ENCODE assay signal across 12 cellular contexts in genomic region chr7:66206909-66207240, GRCh38. TPM values are rescaled to one million over a fixed set of nuclear protein-coding genes. Genes with fewer than 3 reads are reported as not detected.
DNase-seq lines count a peak whose midpoint lies in the region; ATAC-seq lines count a peak whose summit lies in the region.
"Had no signal": no experiment of that assay in that cellular context is flagged by ENCODE, and none has a peak within 500 bp of the region (broad histone marks: within the 10 kb centered on the region; RNA-seq: fewer than 3 reads in every experiment).

No MANE protein-coding gene starts in this region.

- peaks cover 39% of the 10 kb centered on the region for H3K27me3 Mint-ChIP-seq in activated T-helper 2 cell treated with anti-CD3 and anti-CD28 coated beads, Interferon-gamma antibody, Interleukin-2, Interleukin-4, amounts not matched to agents 10 μg/mL and 5 μg/mL and 100 μg/mL, durations not matched to agents 14 hours and 24 hours and 36 hours (ENCODE audit: low read depth)
- H3K27me3 Mint-ChIP-seq in immature natural killer cell (ENCODE audit: low read depth in 3 of 3): peaks cover 5 to 13% (median 11%) of the 10 kb centered on the region in 3 donors

- H3K4me3 ChIP-seq in skeletal muscle satellite cell (ENCODE audit: low read length): peak overlapping the region; percentile 96

- DNase-seq in activated T-helper 2 cell treated with anti-CD3 and anti-CD28 coated beads, Interferon-gamma antibody, Interleukin-2, Interleukin-4, amounts not matched to agents 10 μg/mL and 5 μg/mL and 100 μg/mL, durations not matched to agents 14 hours and 24 hours and 36 hours (ENCODE audit: low spot score): no peak
- DNase-seq in immature natural killer cell: no peak
- no peak for DNase-seq in stimulated activated effector memory CD8-positive, alpha-beta T cell treated with anti-CD3 and anti-CD28 coated beads, Interleukin-12 subunit alpha, Interleukin-12 subunit beta, amount 100 ng/mL, for 72 hours (ENCODE audit: low spot score in 2 of 2)
- DNase-seq: NCI-H1436; SHP77; stimulated activated naive CD4-positive, alpha-beta T cell treated with Interleukin-2 at 50 U/mL for 16 hours had no signal

- H3K4me2 ChIP-seq in skeletal muscle satellite cell (ENCODE audit: low read length): peak overlapping the region; percentile 94

- no peak for ATAC-seq in GM18498 (IDR thresholded peaks at IDR 0.05; ENCODE audit: unreplicated experiment)
- ATAC-seq in HG02798 (IDR thresholded peaks at IDR 0.05; ENCODE audit: poor library complexity, unreplicated experiment): no peak
- ATAC-seq in stimulated activated effector memory CD8-positive, alpha-beta T cell treated with anti-CD3 and anti-CD28 coated beads, Interleukin-12 subunit alpha, Interleukin-12 subunit beta, amount 100 ng/mL, for 72 hours: no peak
- ATAC-seq in HG03342 (IDR thresholded peaks at IDR 0.05; ENCODE audit: unreplicated experiment): no peak

- peak overlapping the region; percentile 94; the same call in 1 of the 2 replicates for H3K9ac ChIP-seq in ES-I3 (ENCODE audit: low read depth, low read length)
- H3K9ac ChIP-seq in skeletal muscle satellite cell (ENCODE audit: low read depth, low read length): peak overlapping the region; percentile 89

- H3K9me3 Mint-ChIP-seq in activated T-helper 2 cell treated with anti-CD3 and anti-CD28 coated beads, Interferon-gamma antibody, Interleukin-2, Interleukin-4, amounts not matched to agents 10 μg/mL and 5 μg/mL and 100 μg/mL, durations not matched to agents 14 hours and 24 hours and 36 hours: no peaks in the 10 kb centered on the region
- H3K9me3 Mint-ChIP-seq in immature natural killer cell: no peaks in the 10 kb centered on the region
- no peaks in the 10 kb centered on the region for H3K9me3 Mint-ChIP-seq in stimulated activated effector memory CD8-positive, alpha-beta T cell treated with anti-CD3 and anti-CD28 coated beads, Interleukin-12 subunit alpha, Interleukin-12 subunit beta, amount 100 ng/mL, for 72 hours

- H3K27me3 ChIP-seq in skeletal muscle satellite cell (ENCODE audit: control insufficient read depth, insufficient read depth, low read length): peaks cover 5% of the 10 kb centered on the region

- no peak overlapping the region for H3K27ac Mint-ChIP-seq in activated T-helper 2 cell treated with anti-CD3 and anti-CD28 coated beads, Interferon-gamma antibody, Interleukin-2, Interleukin-4, amounts not matched to agents 10 μg/mL and 5 μg/mL and 100 μg/mL, durations not matched to agents 14 hours and 24 hours and 36 hours
- peak overlapping the region in 3 of 6 donors; percentile 15 to 88 (median 22) for H3K27ac Mint-ChIP-seq in immature natural killer cell
- no peak overlapping the region for H3K27ac Mint-ChIP-seq in stimulated activated effector memory CD8-positive, alpha-beta T cell treated with anti-CD3 and anti-CD28 coated beads, Interleukin-12 subunit alpha, Interleukin-12 subunit beta, amount 100 ng/mL, for 72 hours

- H3K9me3 ChIP-seq in ES-I3 (ENCODE audit: control insufficient read depth, insufficient read depth, low read length) (no peaks in the 10 kb centered on the region), skeletal muscle satellite cell (replicated peaks; ENCODE audit: low read length) (no peaks in the 10 kb centered on the region)
- H3K9me3 ChIP-seq: prostate gland had no signal

- H3K4me1 ChIP-seq in ES-I3 (ENCODE audit: insufficient read depth, low read length) (peaks cover 8% of the 10 kb centered on the region; the same call in 1 of the 2 replicates), skeletal muscle satellite cell (ENCODE audit: control insufficient read depth, insufficient read depth, low read length) (peaks cover 26% of the 10 kb centered on the region)
- H3K4me1 ChIP-seq: prostate gland had no signal

- H3K4me1 Mint-ChIP-seq in activated T-helper 2 cell treated with anti-CD3 and anti-CD28 coated beads, Interferon-gamma antibody, Interleukin-2, Interleukin-4, amounts not matched to agents 10 μg/mL and 5 μg/mL and 100 μg/mL, durations not matched to agents 14 hours and 24 hours and 36 hours (ENCODE audit: low read depth): peaks cover 27% of the 10 kb centered on the region
- H3K4me1 Mint-ChIP-seq in immature natural killer cell: peaks cover 27 to 39% of the 10 kb centered on the region in 2 donors
- peaks cover 30% of the 10 kb centered on the region for H3K4me1 Mint-ChIP-seq in stimulated activated effector memory CD8-positive, alpha-beta T cell treated with anti-CD3 and anti-CD28 coated beads, Interleukin-12 subunit alpha, Interleukin-12 subunit beta, amount 100 ng/mL, for 72 hours

- no peaks in the 10 kb centered on the region for H3K36me3 Mint-ChIP-seq in activated T-helper 2 cell treated with anti-CD3 and anti-CD28 coated beads, Interferon-gamma antibody, Interleukin-2, Interleukin-4, amounts not matched to agents 10 μg/mL and 5 μg/mL and 100 μg/mL, durations not matched to agents 14 hours and 24 hours and 36 hours (ENCODE audit: low read depth)
- H3K36me3 Mint-ChIP-seq in immature natural killer cell: peaks cover 0 to 4% (median 0%) of the 10 kb centered on the region in 3 donors
- peaks cover 4% of the 10 kb centered on the region for H3K36me3 Mint-ChIP-seq in stimulated activated effector memory CD8-positive, alpha-beta T cell treated with anti-CD3 and anti-CD28 coated beads, Interleukin-12 subunit alpha, Interleukin-12 subunit beta, amount 100 ng/mL, for 72 hours

- H3K36me3 ChIP-seq in ES-I3 (ENCODE audit: insufficient read depth, low read length) (no peaks in the 10 kb centered on the region), skeletal muscle satellite cell (ENCODE audit: insufficient read depth, low read length) (peaks cover 10% of the 10 kb centered on the region)
- H3K36me3 ChIP-seq: prostate gland had no signal

- H3K4me3 Mint-ChIP-seq in activated T-helper 2 cell treated with anti-CD3 and anti-CD28 coated beads, Interferon-gamma antibody, Interleukin-2, Interleukin-4, amounts not matched to agents 10 μg/mL and 5 μg/mL and 100 μg/mL, durations not matched to agents 14 hours and 24 hours and 36 hours (ENCODE audit: low read depth): peak overlapping the region; percentile 82
- H3K4me3 Mint-ChIP-seq in immature natural killer cell: peak overlapping the region; percentile 10 to 93 (median 51)
- no peak overlapping the region for H3K4me3 Mint-ChIP-seq in stimulated activated effector memory CD8-positive, alpha-beta T cell treated with anti-CD3 and anti-CD28 coated beads, Interleukin-12 subunit alpha, Interleukin-12 subunit beta, amount 100 ng/mL, for 72 hours

- intact Hi-C loops in activated T-helper 2 cell treated with anti-CD3 and anti-CD28 coated beads, Interferon-gamma antibody, Interleukin-2, Interleukin-4, amounts not matched to agents 10 μg/mL and 5 μg/mL and 100 μg/mL, durations not matched to agents 14 hours and 24 hours and 36 hours (cut with micrococcal nuclease): no loop called here

RNA-seq across cellular contexts. Expression of gene TPST1, which starts 1.7 kb away (rescaled TPM):
- 1.3 and 1.6 TPM in 2 replicates for total RNA-seq in activated T-helper 2 cell treated with anti-CD3 and anti-CD28 coated beads, Interferon-gamma antibody, Interleukin-2, Interleukin-4, amounts not matched to agents 10 μg/mL and 5 μg/mL and 100 μg/mL, durations not matched to agents 14 hours and 24 hours and 36 hours
- polyA plus RNA-seq in immature natural killer cell: 1 to 10 TPM; 2.4 to 3.9 (median 3.2) TPM
- total RNA-seq in skeletal muscle satellite cell (2012; rRNA removed): 26.9 and 51.0 TPM in 2 replicates
